ENCODE assay signal across 1 cellular context in the genomic region with DNA sequence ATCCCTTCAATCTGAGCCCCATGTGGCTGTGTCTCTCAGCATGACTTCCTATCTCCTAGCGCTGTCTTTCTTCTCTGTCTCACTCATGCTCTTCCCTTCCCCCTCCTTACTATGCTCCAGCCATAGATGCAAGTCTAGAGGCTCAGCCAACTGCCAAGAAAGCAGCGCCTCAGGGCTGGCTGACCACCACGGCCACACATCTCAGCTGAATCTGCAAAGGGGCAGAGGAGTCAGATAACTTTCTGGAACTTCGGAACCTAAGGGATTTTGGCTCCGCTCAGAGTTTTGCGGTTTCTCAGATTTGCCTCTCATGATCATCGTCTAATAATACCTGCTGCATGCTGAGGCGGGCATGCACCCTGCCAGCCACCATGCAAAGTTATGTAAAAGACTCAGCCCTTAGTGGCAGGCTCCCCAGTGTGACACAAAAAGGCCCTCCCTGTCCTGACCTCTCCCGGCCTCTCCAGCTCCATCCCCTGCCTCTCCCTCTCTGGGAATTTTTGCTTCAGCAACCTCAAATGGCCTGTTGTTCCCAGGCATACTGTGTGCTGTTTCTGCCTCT.
A peak's percentile ranks its signal among the peaks of the same experiment; 100 is the strongest.
TF ChIP-seq lines count a peak whose summit lies in the region.

No MANE protein-coding gene starts in this region.

TF ChIP-seq in WTC11, 78 proteins besides CTCF, POLR2A, EP300 and RAD21 (continued from another document):
- TF ChIP-seq, protein P1, sequence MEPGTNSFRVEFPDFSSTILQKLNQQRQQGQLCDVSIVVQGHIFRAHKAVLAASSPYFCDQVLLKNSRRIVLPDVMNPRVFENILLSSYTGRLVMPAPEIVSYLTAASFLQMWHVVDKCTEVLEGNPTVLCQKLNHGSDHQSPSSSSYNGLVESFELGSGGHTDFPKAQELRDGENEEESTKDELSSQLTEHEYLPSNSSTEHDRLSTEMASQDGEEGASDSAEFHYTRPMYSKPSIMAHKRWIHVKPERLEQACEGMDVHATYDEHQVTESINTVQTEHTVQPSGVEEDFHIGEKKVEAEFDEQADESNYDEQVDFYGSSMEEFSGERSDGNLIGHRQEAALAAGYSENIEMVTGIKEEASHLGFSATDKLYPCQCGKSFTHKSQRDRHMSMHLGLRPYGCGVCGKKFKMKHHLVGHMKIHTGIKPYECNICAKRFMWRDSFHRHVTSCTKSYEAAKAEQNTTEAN (CRISPR knock-in tag; IDR thresholded peaks at IDR 0.05) = no peak
- TF ChIP-seq ZNF219 (CRISPR knock-in tag; IDR thresholded peaks at IDR 0.05; ENCODE audit: borderline replicate concordance) (no peak), GTF2I (CRISPR knock-in tag; conservative IDR thresholded peaks at IDR 0.05) (no peak), ZNF423 (CRISPR knock-in tag; IDR thresholded peaks at IDR 0.05) (peak; percentile 62)
- TF ChIP-seq, protein P2, sequence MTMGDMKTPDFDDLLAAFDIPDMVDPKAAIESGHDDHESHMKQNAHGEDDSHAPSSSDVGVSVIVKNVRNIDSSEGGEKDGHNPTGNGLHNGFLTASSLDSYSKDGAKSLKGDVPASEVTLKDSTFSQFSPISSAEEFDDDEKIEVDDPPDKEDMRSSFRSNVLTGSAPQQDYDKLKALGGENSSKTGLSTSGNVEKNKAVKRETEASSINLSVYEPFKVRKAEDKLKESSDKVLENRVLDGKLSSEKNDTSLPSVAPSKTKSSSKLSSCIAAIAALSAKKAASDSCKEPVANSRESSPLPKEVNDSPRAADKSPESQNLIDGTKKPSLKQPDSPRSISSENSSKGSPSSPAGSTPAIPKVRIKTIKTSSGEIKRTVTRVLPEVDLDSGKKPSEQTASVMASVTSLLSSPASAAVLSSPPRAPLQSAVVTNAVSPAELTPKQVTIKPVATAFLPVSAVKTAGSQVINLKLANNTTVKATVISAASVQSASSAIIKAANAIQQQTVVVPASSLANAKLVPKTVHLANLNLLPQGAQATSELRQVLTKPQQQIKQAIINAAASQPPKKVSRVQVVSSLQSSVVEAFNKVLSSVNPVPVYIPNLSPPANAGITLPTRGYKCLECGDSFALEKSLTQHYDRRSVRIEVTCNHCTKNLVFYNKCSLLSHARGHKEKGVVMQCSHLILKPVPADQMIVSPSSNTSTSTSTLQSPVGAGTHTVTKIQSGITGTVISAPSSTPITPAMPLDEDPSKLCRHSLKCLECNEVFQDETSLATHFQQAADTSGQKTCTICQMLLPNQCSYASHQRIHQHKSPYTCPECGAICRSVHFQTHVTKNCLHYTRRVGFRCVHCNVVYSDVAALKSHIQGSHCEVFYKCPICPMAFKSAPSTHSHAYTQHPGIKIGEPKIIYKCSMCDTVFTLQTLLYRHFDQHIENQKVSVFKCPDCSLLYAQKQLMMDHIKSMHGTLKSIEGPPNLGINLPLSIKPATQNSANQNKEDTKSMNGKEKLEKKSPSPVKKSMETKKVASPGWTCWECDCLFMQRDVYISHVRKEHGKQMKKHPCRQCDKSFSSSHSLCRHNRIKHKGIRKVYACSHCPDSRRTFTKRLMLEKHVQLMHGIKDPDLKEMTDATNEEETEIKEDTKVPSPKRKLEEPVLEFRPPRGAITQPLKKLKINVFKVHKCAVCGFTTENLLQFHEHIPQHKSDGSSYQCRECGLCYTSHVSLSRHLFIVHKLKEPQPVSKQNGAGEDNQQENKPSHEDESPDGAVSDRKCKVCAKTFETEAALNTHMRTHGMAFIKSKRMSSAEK (CRISPR knock-in tag; IDR thresholded peaks at IDR 0.05; ENCODE audit: borderline replicate concordance) = no peak
- TF ChIP-seq, protein P3, sequence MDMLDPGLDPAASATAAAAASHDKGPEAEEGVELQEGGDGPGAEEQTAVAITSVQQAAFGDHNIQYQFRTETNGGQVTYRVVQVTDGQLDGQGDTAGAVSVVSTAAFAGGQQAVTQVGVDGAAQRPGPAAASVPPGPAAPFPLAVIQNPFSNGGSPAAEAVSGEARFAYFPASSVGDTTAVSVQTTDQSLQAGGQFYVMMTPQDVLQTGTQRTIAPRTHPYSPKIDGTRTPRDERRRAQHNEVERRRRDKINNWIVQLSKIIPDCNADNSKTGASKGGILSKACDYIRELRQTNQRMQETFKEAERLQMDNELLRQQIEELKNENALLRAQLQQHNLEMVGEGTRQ (CRISPR knock-in tag; IDR thresholded peaks at IDR 0.05) = no peak
- TF ChIP-seq, protein P4, sequence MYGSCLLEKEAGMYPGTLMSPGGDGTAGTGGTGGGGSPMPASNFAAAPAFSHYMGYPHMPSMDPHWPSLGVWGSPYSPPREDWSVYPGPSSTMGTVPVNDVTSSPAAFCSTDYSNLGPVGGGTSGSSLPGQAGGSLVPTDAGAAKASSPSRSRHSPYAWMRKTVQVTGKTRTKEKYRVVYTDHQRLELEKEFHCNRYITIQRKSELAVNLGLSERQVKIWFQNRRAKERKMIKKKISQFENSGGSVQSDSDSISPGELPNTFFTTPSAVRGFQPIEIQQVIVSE (CRISPR knock-in tag; IDR thresholded peaks at IDR 0.05; ENCODE audit: borderline replicate concordance) = no peak
